In genomic region chr11:26828291-26828690, GRCh38 we compare ENCODE assay signal across 13 cellular contexts.
"Had no signal": no experiment of that assay in that cellular context is flagged by ENCODE, and none has a peak within 500 bp of the region (broad histone marks: within the 10 kb centered on the region; RNA-seq: fewer than 3 reads in every experiment).

No MANE protein-coding gene starts in this region.

- DNase-seq: activated CD4-positive, CD25-positive, alpha-beta regulatory T cell treated with anti-CD3 and anti-CD28 coated beads, Interleukin-2, amount 50 U/mL, for 72 hours; aorta; effector memory CD8-positive, alpha-beta T cell; gastrocnemius medialis; islet precursor cell; midbrain; naive B cell; right lobe of liver; spleen; stimulated activated CD4-positive, alpha-beta T cell treated with anti-CD3 and anti-CD28 coated beads, Interleukin-1b, Interleukin-23, amount 100 ng/mL, for 48 hours; stomach; SW 1271 had no signal

- H3K4me1 ChIP-seq: gastrocnemius medialis, right lobe of liver, spleen had no signal

- H3K27ac ChIP-seq: gastrocnemius medialis, neutrophil, spleen had no signal

- H3K36me3 ChIP-seq: gastrocnemius medialis, neutrophil, right lobe of liver, spleen, stomach had no signal

- H3K4me3 ChIP-seq: gastrocnemius medialis, right lobe of liver, spleen, stomach had no signal

- H3K9me3 ChIP-seq: gastrocnemius medialis, neutrophil had no signal

- H3K27me3 ChIP-seq: gastrocnemius medialis, neutrophil, right lobe of liver, spleen, stomach had no signal
